1 cellular context compared by ENCODE assay signal in genomic region chr3:56366641-56366984, GRCh38.
TF ChIP-seq lines count a peak whose summit lies in the region.

No MANE protein-coding gene starts in this region.

TF ChIP-seq in HepG2, 621 proteins besides CTCF, POLR2A, EP300 and RAD21 (continued from another document):
- TF ChIP-seq, protein P1, sequence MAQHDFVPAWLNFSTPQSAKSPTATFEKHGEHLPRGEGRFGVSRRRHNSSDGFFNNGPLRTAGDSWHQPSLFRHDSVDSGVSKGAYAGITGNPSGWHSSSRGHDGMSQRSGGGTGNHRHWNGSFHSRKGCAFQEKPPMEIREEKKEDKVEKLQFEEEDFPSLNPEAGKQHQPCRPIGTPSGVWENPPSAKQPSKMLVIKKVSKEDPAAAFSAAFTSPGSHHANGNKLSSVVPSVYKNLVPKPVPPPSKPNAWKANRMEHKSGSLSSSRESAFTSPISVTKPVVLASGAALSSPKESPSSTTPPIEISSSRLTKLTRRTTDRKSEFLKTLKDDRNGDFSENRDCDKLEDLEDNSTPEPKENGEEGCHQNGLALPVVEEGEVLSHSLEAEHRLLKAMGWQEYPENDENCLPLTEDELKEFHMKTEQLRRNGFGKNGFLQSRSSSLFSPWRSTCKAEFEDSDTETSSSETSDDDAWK (CRISPR knock-in tag; IDR thresholded peaks at IDR 0.05): no peak
- no peak for TF ChIP-seq FOXJ3 (CRISPR knock-in tag; IDR thresholded peaks at IDR 0.05; ENCODE audit: borderline replicate concordance)
- TF ChIP-seq MAFK (conservative IDR thresholded peaks at IDR 0.05 in 1 of 2, IDR thresholded peaks at IDR 0.05 in 1 of 2; ENCODE audit: low read length in 2 of 2): peak; percentile 43 to 55; a peak in 2 of 4 replicates
- TF ChIP-seq, protein P2, sequence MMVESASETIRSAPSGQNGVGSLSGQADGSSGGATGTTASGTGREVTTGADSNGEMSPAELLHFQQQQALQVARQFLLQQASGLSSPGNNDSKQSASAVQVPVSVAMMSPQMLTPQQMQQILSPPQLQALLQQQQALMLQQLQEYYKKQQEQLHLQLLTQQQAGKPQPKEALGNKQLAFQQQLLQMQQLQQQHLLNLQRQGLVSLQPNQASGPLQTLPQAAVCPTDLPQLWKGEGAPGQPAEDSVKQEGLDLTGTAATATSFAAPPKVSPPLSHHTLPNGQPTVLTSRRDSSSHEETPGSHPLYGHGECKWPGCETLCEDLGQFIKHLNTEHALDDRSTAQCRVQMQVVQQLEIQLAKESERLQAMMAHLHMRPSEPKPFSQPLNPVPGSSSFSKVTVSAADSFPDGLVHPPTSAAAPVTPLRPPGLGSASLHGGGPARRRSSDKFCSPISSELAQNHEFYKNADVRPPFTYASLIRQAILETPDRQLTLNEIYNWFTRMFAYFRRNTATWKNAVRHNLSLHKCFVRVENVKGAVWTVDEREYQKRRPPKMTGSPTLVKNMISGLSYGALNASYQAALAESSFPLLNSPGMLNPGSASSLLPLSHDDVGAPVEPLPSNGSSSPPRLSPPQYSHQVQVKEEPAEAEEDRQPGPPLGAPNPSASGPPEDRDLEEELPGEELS (CRISPR knock-in tag; IDR thresholded peaks at IDR 0.05): no peak
TF ChIP-seq in HepG2: peak in this region for 1.
